21 cellular contexts compared by ENCODE assay signal in genomic region chr1:88729297-88729696, GRCh38.
"Had no signal": no experiment of that assay in that cellular context is flagged by ENCODE, and none has a peak within 500 bp of the region (broad histone marks: within the 10 kb centered on the region; RNA-seq: fewer than 3 reads in every experiment).

No MANE protein-coding gene starts in this region.

- H3K4me3 Mint-ChIP-seq: natural killer cell treated with Interleukin-12 subunit alpha and Interleukin-12 subunit beta and Interleukin-15 and Interleukin-18, amount 100 ng/mL, for 72 hours; stimulated activated naive B cell treated with anti-CD40 and anti-IgM and Interleukin-4, amounts not matched to agents 10 μg/mL and 1 μg/mL and 100 μg/mL, for 72 hours; stimulated activated naive CD8-positive, alpha-beta T cell treated with anti-CD3 and anti-CD28 coated beads, Interleukin-15, amount 100 ng/mL, for 72 hours had no signal

- H3K27ac ChIP-seq: coronary artery, psoas muscle, right lobe of liver, tibial nerve had no signal

- FAIRE-seq: frontal cortex, urothelium cell line had no signal

- H3K27ac Mint-ChIP-seq: stimulated activated naive CD8-positive, alpha-beta T cell treated with anti-CD3 and anti-CD28 coated beads, Interleukin-15, amount 100 ng/mL, for 72 hours had no signal

- ATAC-seq: heart left ventricle; mucosa of descending colon; natural killer cell treated with Interleukin-12 subunit alpha and Interleukin-12 subunit beta and Interleukin-15 and Interleukin-18, amount 100 ng/mL, for 72 hours; psoas muscle; right lobe of liver; stimulated activated naive CD8-positive, alpha-beta T cell treated with anti-CD3 and anti-CD28 coated beads, Interleukin-15, amount 100 ng/mL, for 72 hours had no signal

- H3K36me3 ChIP-seq: right lobe of liver had no signal

- H3K9me3 Mint-ChIP-seq: natural killer cell treated with Interleukin-12 subunit alpha and Interleukin-12 subunit beta and Interleukin-15 and Interleukin-18, amount 100 ng/mL, for 72 hours had no signal

- H3K4me3 ChIP-seq: coronary artery, dorsolateral prefrontal cortex, heart left ventricle, mucosa of descending colon, psoas muscle, right lobe of liver, spleen, testis, tibial nerve had no signal

- H3K27me3 ChIP-seq: dorsolateral prefrontal cortex, heart left ventricle, right lobe of liver, spleen, testis, tibial nerve had no signal

- DNase-seq: dorsolateral prefrontal cortex; effector CD8-positive, alpha-beta T cell; heart left ventricle; hippocampal formation; mammary epithelial cell; mucosa of descending colon; psoas muscle; retina; right lobe of liver; spleen; stimulated activated CD4-positive, alpha-beta T cell treated with anti-CD3 and anti-CD28 coated beads, Interleukin-15, amount 100 ng/mL, for 24 hours; stimulated activated CD4-positive, alpha-beta T cell treated with anti-CD3 and anti-CD28 coated beads, Interleukin-1b, Interleukin-23, amount 100 ng/mL, for 48 hours; stimulated activated CD4-positive, alpha-beta T cell treated with anti-CD3 and anti-CD28 coated beads, Interleukin-4, amount 100 ng/mL, for 4 hours; stimulated activated naive B cell treated with anti-CD40 and anti-IgM and Interleukin-4, amounts not matched to agents 10 μg/mL and 1 μg/mL and 100 μg/mL, for 72 hours; stimulated activated naive CD8-positive, alpha-beta T cell treated with anti-CD3 and anti-CD28 coated beads, Interleukin-15, amount 100 ng/mL, for 72 hours; testis had no signal

- H3K9me3 ChIP-seq: mucosa of descending colon, psoas muscle, right lobe of liver, testis had no signal

- H3K27me3 Mint-ChIP-seq: natural killer cell treated with Interleukin-12 subunit alpha and Interleukin-12 subunit beta and Interleukin-15 and Interleukin-18, amount 100 ng/mL, for 72 hours; stimulated activated naive B cell treated with anti-CD40 and anti-IgM and Interleukin-4, amounts not matched to agents 10 μg/mL and 1 μg/mL and 100 μg/mL, for 72 hours; stimulated activated naive CD8-positive, alpha-beta T cell treated with anti-CD3 and anti-CD28 coated beads, Interleukin-15, amount 100 ng/mL, for 72 hours had no signal
